30 cellular contexts compared by ENCODE assay signal in the genomic region with DNA sequence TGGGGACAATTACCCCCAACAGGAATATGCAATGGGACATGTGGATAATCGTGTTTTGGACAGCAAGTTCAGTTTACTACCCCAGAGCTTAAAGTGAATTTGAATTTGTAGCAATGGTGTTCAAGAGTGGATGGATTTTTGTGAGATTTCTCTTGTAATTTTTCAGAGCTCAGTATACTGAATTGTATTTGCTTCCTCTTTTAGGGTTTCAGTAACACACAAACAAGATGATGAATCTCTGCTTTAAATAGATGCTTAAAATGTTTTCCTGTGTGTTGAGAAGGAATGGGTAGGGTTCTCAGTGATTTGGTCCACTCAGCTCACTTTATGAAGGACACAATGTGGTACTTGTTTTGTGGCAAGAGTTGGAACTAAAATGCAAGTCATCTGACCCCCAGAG.
"Had no signal": no experiment of that assay in that cellular context is flagged by ENCODE, and none has a peak within 500 bp of the region (broad histone marks: within the 10 kb centered on the region; RNA-seq: fewer than 3 reads in every experiment).

No MANE protein-coding gene starts in this region.

- H3K4me2 ChIP-seq: hepatocyte, smooth muscle cell had no signal

- H3K36me3 Mint-ChIP-seq: activated CD4-positive, alpha-beta memory T cell treated with anti-CD3 and anti-CD28 coated beads for 36 hours had no signal

- H3K4me1 Mint-ChIP-seq: activated CD4-positive, alpha-beta T cell treated with anti-CD3 and anti-CD28 coated beads, Interleukin-2, amount 10 ng/mL, durations not matched to agents 24 days and 14 days; naive thymus-derived CD8-positive, alpha-beta T cell; neural crest cell had no signal

- DNase-seq: activated CD4-positive, alpha-beta memory T cell treated with anti-CD3 and anti-CD28 coated beads for 36 hours; activated CD4-positive, alpha-beta T cell treated with anti-CD3 and anti-CD28 coated beads, Interleukin-2, amount 10 ng/mL, durations not matched to agents 24 days and 14 days; activated CD4-positive, CD25-positive, alpha-beta regulatory T cell treated with anti-CD3 and anti-CD28 coated beads, Interleukin-2, amount 50 U/mL, for 72 hours; activated CD8-positive, alpha-beta memory T cell treated with anti-CD3 and anti-CD28 coated beads, Interleukin-2, amount 50 U/mL, for 4 hours; activated gamma-delta T cell treated with Interleukin-2 at 50 U/mL for 16 hours; activated naive CD4-positive, alpha-beta T cell treated with anti-CD3 and anti-CD28 coated beads, Interleukin-2, amount 50 U/mL, for 16 hours; activated T-cell treated with anti-CD3 and anti-CD28 coated beads, Interleukin-2, amount 50 U/mL, for 1 hour; amniotic stem cell; brain microvascular endothelial cell; dorsolateral prefrontal cortex; effector memory CD8-positive, alpha-beta T cell; erythroblast; gastrocnemius medialis; islet precursor cell; left ventricle myocardium inferior; naive thymus-derived CD8-positive, alpha-beta T cell; nucleus accumbens; pancreas; psoas muscle; stimulated activated CD4-positive, alpha-beta T cell treated with anti-CD3 and anti-CD28 coated beads, Interleukin-1b, Interleukin-23, amount 100 ng/mL, for 48 hours; stimulated activated naive CD4-positive, alpha-beta T cell; T1000; tibial artery; WERI-Rb-1 had no signal

- H3K27ac ChIP-seq: brain microvascular endothelial cell, coronary artery, dorsolateral prefrontal cortex, gastrocnemius medialis, hepatocyte, left ventricle myocardium inferior, pancreas, psoas muscle, suprapubic skin, tibial artery, WERI-Rb-1 had no signal

- H3K36me3 ChIP-seq: brain microvascular endothelial cell, gastrocnemius medialis, left ventricle myocardium inferior, pancreas, suprapubic skin, tibial artery, WERI-Rb-1 had no signal

- H3K27me3 Mint-ChIP-seq: activated CD4-positive, alpha-beta T cell treated with anti-CD3 and anti-CD28 coated beads, Interleukin-2, amount 10 ng/mL, durations not matched to agents 24 days and 14 days had no signal

- H3K27me3 ChIP-seq: brain microvascular endothelial cell, dorsolateral prefrontal cortex, gastrocnemius medialis, hepatocyte, pancreas, suprapubic skin, tibial artery had no signal

- H3K9me3 ChIP-seq: pancreas, suprapubic skin, tibial artery had no signal

- ATAC-seq: effector memory CD8-positive, alpha-beta T cell; gastrocnemius medialis; naive thymus-derived CD8-positive, alpha-beta T cell; pancreas; psoas muscle had no signal

- H3K27ac Mint-ChIP-seq: activated CD4-positive, alpha-beta memory T cell treated with anti-CD3 and anti-CD28 coated beads for 36 hours; activated CD4-positive, alpha-beta T cell treated with anti-CD3 and anti-CD28 coated beads, Interleukin-2, amount 10 ng/mL, durations not matched to agents 24 days and 14 days; effector memory CD8-positive, alpha-beta T cell; naive thymus-derived CD8-positive, alpha-beta T cell had no signal

- H3K4me3 ChIP-seq: coronary artery, dorsolateral prefrontal cortex, gastrocnemius medialis, hepatocyte, left ventricle myocardium inferior, lung, pancreas, psoas muscle, smooth muscle cell, suprapubic skin, tibial artery had no signal

- H3K4me1 ChIP-seq: gastrocnemius medialis, left ventricle myocardium inferior, pancreas, psoas muscle, suprapubic skin, tibial artery had no signal

- H3K79me2 ChIP-seq: hepatocyte had no signal

- H3K4me3 Mint-ChIP-seq: activated CD4-positive, alpha-beta memory T cell treated with anti-CD3 and anti-CD28 coated beads for 36 hours; activated CD4-positive, alpha-beta T cell treated with anti-CD3 and anti-CD28 coated beads, Interleukin-2, amount 10 ng/mL, durations not matched to agents 24 days and 14 days; effector memory CD8-positive, alpha-beta T cell; naive thymus-derived CD8-positive, alpha-beta T cell; neural crest cell had no signal
